In genomic region chr14:69460093-69460701, GRCh38 we compare ENCODE assay signal across 8 cellular contexts. TPM values are rescaled to one million over a fixed set of nuclear protein-coding genes. Genes with fewer than 3 reads are reported as not detected.
DNase-seq lines count a peak whose midpoint lies in the region; ATAC-seq and TF ChIP-seq lines count a peak whose summit lies in the region.

No MANE protein-coding gene starts in this region.

- H3K4me1 Mint-ChIP-seq in CD4-positive, alpha-beta T cell (ENCODE audit: low read depth) = no peaks in the 10 kb centered on the region

- H3K9me3 ChIP-seq in CD4-positive, alpha-beta T cell (ENCODE audit: control insufficient read depth, low read length) = no peaks in the 10 kb centered on the region
- no peaks in the 10 kb centered on the region for H3K9me3 ChIP-seq in lower lobe of right lung

- POLR2A ChIA-PET in CD4-positive, alpha-beta T cell (lab: Charles Lee) = interaction anchor here (1.4 kb wide), 1 partner anchor 62 kb away, joined by 5 read pairs; the partner anchor contains the start of genes ERH and SLC39A9

- CTCF ChIA-PET in CD4-positive, alpha-beta T cell (lab: Charles Lee) = interaction anchor here (1.0 to 1.5 kb wide), 4 partner anchors 11 to 330 kb away, joined by 3 to 6 read pairs (median 4); partner anchors contain the start of genes ERH and SLC39A9

- no peaks in the 10 kb centered on the region for H3K4me1 ChIP-seq in lower lobe of right lung

- H3K27me3 Mint-ChIP-seq in CD4-positive, alpha-beta T cell = no peaks in the 10 kb centered on the region

- H3K36me3 ChIP-seq in lower lobe of right lung = peaks cover 53% of the 10 kb centered on the region

- peak; percentile 80 for TF ChIP-seq CTCF in CD4-positive, alpha-beta T cell (IDR thresholded peaks at IDR 0.05)
- peak; percentile 72 for TF ChIP-seq CTCF in lower lobe of right lung (IDR thresholded peaks at IDR 0.05)

- peaks cover 70% of the 10 kb centered on the region for H3K36me3 Mint-ChIP-seq in CD4-positive, alpha-beta T cell (ENCODE audit: low read depth)

- intact Hi-C loops in CD4-positive, alpha-beta T cell (cut with DNase I, micrococcal nuclease) = loop anchor here (1.0 to 5.0 kb wide), 3 partner anchors 218 to 598 kb away; no protein-coding TSS in a partner anchor
- intact Hi-C loops in lower lobe of right lung (cut with DNase I) = no loop called here

- no peak overlapping the region for H3K27ac Mint-ChIP-seq in CD4-positive, alpha-beta T cell

- H3K27ac ChIP-seq in CD4-positive, alpha-beta T cell (ENCODE audit: low read depth, low read length) = no peak overlapping the region
- H3K27ac ChIP-seq in lower lobe of right lung = no peak overlapping the region

- no peak overlapping the region for H3K4me3 Mint-ChIP-seq in CD4-positive, alpha-beta T cell

- no peaks in the 10 kb centered on the region for H3K9me3 Mint-ChIP-seq in CD4-positive, alpha-beta T cell

- no peaks in the 10 kb centered on the region for H3K27me3 ChIP-seq in CD4-positive, alpha-beta T cell (ENCODE audit: control insufficient read depth, insufficient read depth, low read length)
- no peaks in the 10 kb centered on the region for H3K27me3 ChIP-seq in lower lobe of right lung (ENCODE audit: low read depth)

- peak; percentile 81 for ATAC-seq in CD4-positive, alpha-beta T cell (ENCODE audit: poor library complexity)
- peak; percentile 51 for ATAC-seq in HG02642 (IDR thresholded peaks at IDR 0.05; ENCODE audit: poor library complexity, unreplicated experiment)
- ATAC-seq in lower lobe of right lung = peak; percentile 88 to 89
- no peak for ATAC-seq in HG03469 (IDR thresholded peaks at IDR 0.05; ENCODE audit: unreplicated experiment)

- H3K4me3 ChIP-seq in lower lobe of right lung = no peak overlapping the region

- DNase-seq in CD4-positive, alpha-beta T cell = peak in 9 of 10 experiments; percentile 4 to 45 (median 21)
- DNase-seq in NCI-H460 (ENCODE audit: extremely low read depth, low read depth) (peak; percentile 85), dermis blood vessel endothelial cell (peak; percentile 93), lower lobe of right lung (no peak)
- DNase-seq in activated CD4-positive, alpha-beta T cell treated with anti-CD3 and anti-CD28 coated beads for 4 hours = peak; percentile 32 to 53
- peak; percentile 8 to 16 for DNase-seq in stimulated activated CD8-positive, alpha-beta memory T cell treated with anti-CD3 and anti-CD28 coated beads, Interleukin-2, amount 100 ng/mL, for 1 hour (ENCODE audit: low read depth in 2 of 2)

RNA-seq across cellular contexts. Expression of gene PLEKHD1, which starts 24.3 kb away (rescaled TPM):
- total RNA-seq in CD4-positive, alpha-beta T cell = under 1 TPM; 0.47 to 0.63 TPM
- total RNA-seq in NCI-H460 (2014; rRNA removed; shearing (Covaris generic)) = not detected in 2 replicates
- not detected in 2 replicates for polyA plus RNA-seq in NCI-H460 (2014; cell fraction: nucleus; rRNA removed)
- total RNA-seq in dermis blood vessel endothelial cell = under 0.01 TPM in 1 of 2 replicates, not detected in the other
- total RNA-seq in lower lobe of right lung = 0.47 TPM
